10 cellular contexts compared by ENCODE assay signal in genomic region chr19:47020992-47021496, GRCh38. TPM values are rescaled to one million over a fixed set of nuclear protein-coding genes. Genes with fewer than 3 reads are reported as not detected.
A peak's percentile ranks its signal among the peaks of the same experiment; 100 is the strongest.
DNase-seq lines count a peak whose midpoint lies in the region; ATAC-seq, FAIRE-seq and TF ChIP-seq lines count a peak whose summit lies in the region.
"Had no signal": no experiment of that assay in that cellular context is flagged by ENCODE, and none has a peak within 500 bp of the region (broad histone marks: within the 10 kb centered on the region; RNA-seq: fewer than 3 reads in every experiment).

No MANE protein-coding gene starts in this region.

- H3K9me1 ChIP-seq in K562 (ENCODE audit: control insufficient read depth, insufficient read depth, low read length), result no peaks in the 10 kb centered on the region

- H3K36me3 ChIP-seq in ACC112 (ENCODE audit: insufficient read depth, low read length) (no peaks in the 10 kb centered on the region), HCT116 (ENCODE audit: control insufficient read depth in 1 of 2, insufficient read depth in 2 of 2, low read length in 2 of 2) (no peaks in the 10 kb centered on the region), K562 (ENCODE audit: control insufficient read depth, insufficient read depth, low read length) (no peaks in the 10 kb centered on the region), left lung (no peaks in the 10 kb centered on the region), thyroid gland (no peaks in the 10 kb centered on the region)

- intact Hi-C loops in HCT116 (cut with micrococcal nuclease) (no loop called here), K562 (cut with micrococcal nuclease) (no loop called here), left lung (cut with DNase I) (no loop called here), thyroid gland (cut with DNase I) (loop anchor here (5.0 kb wide), 1 partner anchor 101 kb away; no protein-coding TSS in a partner anchor)
- intact Hi-C loops in CD4-positive, alpha-beta T cell (cut with DNase I, micrococcal nuclease), result no loop called here

- DNase-seq in HCT116 (ENCODE audit: low read depth, low spot score) (no peak), K562 (ENCODE audit: extremely low read depth in 1 of 4, low spot score in 3 of 4) (peak; percentile 37 to 73 (median 62)), left lung (peak in 1 of 2 donors; percentile 69), thyroid gland (no peak)
- DNase-seq in CD4-positive, alpha-beta T cell, result no peak
- DNase-seq: NCI-H446 treated with DMSO at 0.1 percent for 48 hours had no signal

- peak overlapping the region; percentile 81 for H3K4me3 ChIP-seq in ACC112 (ENCODE audit: low read depth, low read length)
- peak overlapping the region; percentile 49 to 63 for H3K4me3 ChIP-seq in HCT116 (replicated peaks in 1 of 2; ENCODE audit: low read depth in 1 of 2, low read length in 2 of 2)
- H3K4me3 ChIP-seq in K562, result peak overlapping the region; percentile 38
- peak overlapping the region in 1 of 2 donors; percentile 9 for H3K4me3 ChIP-seq in left lung
- peak overlapping the region in 1 of 3 donors; percentile 19 for H3K4me3 ChIP-seq in thyroid gland (replicated peaks in 1 of 3)

- CTCF ChIA-PET in HCT116 (lab: Charles Lee), result interaction anchor here (1.1 kb wide), 1 partner anchor 8 kb away, joined by 4 read pairs; no protein-coding TSS in a partner anchor
- CTCF ChIA-PET in K562 (lab: Yijun Ruan, JAX; ENCODE audit: low intra/inter-chr PET ratio), result no interaction called here
- CTCF ChIA-PET in CD4-positive, alpha-beta T cell (lab: Charles Lee), result no interaction called here

- H2AFZ ChIP-seq in ACC112 (ENCODE audit: low read length, unreplicated experiment), result no peak overlapping the region
- peak overlapping the region; percentile 78 for H2AFZ ChIP-seq in HCT116 (ENCODE audit: low read depth, low read length, poor library complexity, severe bottlenecking)
- H2AFZ ChIP-seq in K562 (ENCODE audit: low read depth, low read length), result no peak overlapping the region

- peaks cover 10% of the 10 kb centered on the region for H3K4me1 Mint-ChIP-seq in CD4-positive, alpha-beta T cell (ENCODE audit: low read depth)

- H3K27ac ChIP-seq in ACC112 (ENCODE audit: low read depth, low read length) (no peak overlapping the region), HCT116 (ENCODE audit: low read depth, low read length) (no peak overlapping the region; the same call in 1 of the 2 replicates), K562 (ENCODE audit: extremely low read depth, low read depth, low read length) (no peak overlapping the region), left lung (no peak overlapping the region), thyroid gland (no peak overlapping the region)
- H3K27ac ChIP-seq in CD4-positive, alpha-beta T cell (ENCODE audit: low read depth, low read length), result no peak overlapping the region

- POLR2A ChIA-PET in HCT116 (lab: Charles Lee), result interaction anchor here (0.8 to 1.1 kb wide), 2 partner anchors 8 to 92 kb away, joined by 3 read pairs; partner anchors contain the start of gene ZC3H4
- POLR2A ChIA-PET in K562 (lab: Yijun Ruan, JAX), result interaction anchor here (0.6 kb wide), 1 partner anchor 262 kb away, joined by 4 read pairs; no protein-coding TSS in a partner anchor
- POLR2A ChIA-PET in CD4-positive, alpha-beta T cell (lab: Charles Lee), result no interaction called here

- no peaks in the 10 kb centered on the region for H3K79me2 ChIP-seq in ACC112 (ENCODE audit: control insufficient read depth, insufficient read depth, low read length, unreplicated experiment)
- no peaks in the 10 kb centered on the region for H3K79me2 ChIP-seq in HCT116 (ENCODE audit: insufficient read depth, low read length)
- H3K79me2 ChIP-seq in K562 (ENCODE audit: control insufficient read depth, insufficient read depth, low read length), result no peaks in the 10 kb centered on the region

- RAD21 ChIA-PET in HCT116 (lab: Charles Lee; ENCODE audit: low non-redundant PET in 1 of 2, low total read pairs in 2 of 2, uncharacterized antibody in 2 of 2, unreplicated experiment in 2 of 2), result no interaction called here

- 3% methylated on average over 17 of the region's 37 CpGs for WGBS in K562 (ENCODE audit: insufficient coverage, low coverage, missing lambda C conversion rate)
- WGBS in thyroid gland, 2 donors, result 3% methylated on average over 9 of the region's 37 CpGs

- H3K27me3 Mint-ChIP-seq in CD4-positive, alpha-beta T cell, result peaks cover 63% of the 10 kb centered on the region

- no peaks in the 10 kb centered on the region for H3K9me3 Mint-ChIP-seq in CD4-positive, alpha-beta T cell

- no peaks in the 10 kb centered on the region for H3K9me2 ChIP-seq in HCT116 (ENCODE audit: insufficient read depth)

- H4K20me1 ChIP-seq in HCT116 (ENCODE audit: insufficient read depth) (no peaks in the 10 kb centered on the region), K562 (replicated peaks; ENCODE audit: control insufficient read depth, insufficient read depth, low read length) (no peaks in the 10 kb centered on the region)

- in situ Hi-C loops in K562 (cut with MboI), result no loop called here

- H3K4me3 Mint-ChIP-seq in CD4-positive, alpha-beta T cell, result no peak overlapping the region

- H3K27ac Mint-ChIP-seq in CD4-positive, alpha-beta T cell, result no peak overlapping the region

- TF ChIP-seq POLR2A in HCT116 (IDR thresholded peaks at IDR 0.05; ENCODE audit: borderline replicate concordance, extremely low read depth, insufficient read depth, insufficient read length), result no peak
- no peak for TF ChIP-seq POLR2A in K562 (conservative IDR thresholded peaks at IDR 0.05)
- no peak for TF ChIP-seq POLR2A in thyroid gland (IDR thresholded peaks at IDR 0.05)

- TF ChIP-seq RAD21 in HCT116 (IDR thresholded peaks at IDR 0.05; ENCODE audit: low read depth) (no peak), K562 (CRISPR knock-in tag; conservative IDR thresholded peaks at IDR 0.05 in 1 of 2, IDR thresholded peaks at IDR 0.05 in 1 of 2) (no peak)

- H3K36me3 Mint-ChIP-seq in CD4-positive, alpha-beta T cell (ENCODE audit: low read depth), result no peaks in the 10 kb centered on the region

- H3K27me3 ChIP-seq in ACC112 (ENCODE audit: insufficient read depth, low read length), result no peaks in the 10 kb centered on the region
- H3K27me3 ChIP-seq in HCT116 (ENCODE audit: insufficient read depth, low read length), result no peaks in the 10 kb centered on the region
- H3K27me3 ChIP-seq in K562 (ENCODE audit: control insufficient read depth in 2 of 2, insufficient read depth in 2 of 2, low read length in 2 of 2), result peaks cover 19 to 33% of the 10 kb centered on the region in 2 experiments
- H3K27me3 ChIP-seq in left lung, result peaks cover 57 to 84% of the 10 kb centered on the region in 2 donors
- H3K27me3 ChIP-seq in thyroid gland, result peaks cover 33% of the 10 kb centered on the region
- peaks cover 55% of the 10 kb centered on the region for H3K27me3 ChIP-seq in CD4-positive, alpha-beta T cell (ENCODE audit: control insufficient read depth, insufficient read depth, low read length)

- peak overlapping the region; percentile 95 for H3K4me2 ChIP-seq in HCT116 (ENCODE audit: low read length)
- peak overlapping the region; percentile 37; the same call in 1 of the 2 replicates for H3K4me2 ChIP-seq in K562 (ENCODE audit: insufficient read depth, low read length)

- H3K9ac ChIP-seq in HCT116 (ENCODE audit: low read length) (peak overlapping the region; percentile 53), K562 (ENCODE audit: insufficient read depth in 1 of 2, low read depth in 2 of 2, low read length in 2 of 2) (peak overlapping the region in 1 of 2 experiments; percentile 87; a peak in 2 of 4 replicates)

- BruUV-seq in HCT116 (replicated peaks; lab: Mats Ljungman, UMichigan) (no TSS peak), K562 (replicated peaks; lab: Mats Ljungman, UMichigan) (no TSS peak)

- TF ChIP-seq EP300 in K562 (IDR thresholded peaks at IDR 0.05; ENCODE audit: low read length), result no peak

- peak; percentile 62 for ATAC-seq in HCT116
- ATAC-seq in K562, result peak; percentile 20
- peak; percentile 17 for ATAC-seq in left lung
- no peak for ATAC-seq in GM19351 (IDR thresholded peaks at IDR 0.05; ENCODE audit: unreplicated experiment)
- no peak for ATAC-seq in GM21825 (IDR thresholded peaks at IDR 0.05; ENCODE audit: unreplicated experiment)
- no peak for ATAC-seq in CD4-positive, alpha-beta T cell (ENCODE audit: poor library complexity)

- TF ChIP-seq CTCF in HCT116 (IDR thresholded peaks at IDR 0.05 in 2 of 3, conservative IDR thresholded peaks at IDR 0.05 in 1 of 3; ENCODE audit: borderline replicate concordance in 1 of 3, insufficient read depth in 1 of 3, low read depth in 2 of 3, low read length in 2 of 3) (no peak), K562 (IDR thresholded peaks at IDR 0.05 in 2 of 3, conservative IDR thresholded peaks at IDR 0.05 in 1 of 3; ENCODE audit: insufficient read depth in 2 of 3, low read depth in 1 of 3, low read length in 3 of 3) (no peak), left lung (IDR thresholded peaks at IDR 0.05) (no peak), thyroid gland (IDR thresholded peaks at IDR 0.05) (no peak)
- no peak for TF ChIP-seq CTCF in CD4-positive, alpha-beta T cell (IDR thresholded peaks at IDR 0.05)

- H3K9me3 ChIP-seq in HCT116 (ENCODE audit: control insufficient read depth in 1 of 2, insufficient read depth in 1 of 2, low read depth in 1 of 2, low read length in 2 of 2) (no peaks in the 10 kb centered on the region), K562 (replicated peaks; ENCODE audit: control insufficient read depth, insufficient read depth, low read depth, low read length) (no peaks in the 10 kb centered on the region), left lung (no peaks in the 10 kb centered on the region), thyroid gland (no peaks in the 10 kb centered on the region)
- H3K9me3 ChIP-seq in CD4-positive, alpha-beta T cell (ENCODE audit: control insufficient read depth, low read length), result no peaks in the 10 kb centered on the region

- FAIRE-seq in K562 (lab: Jason Lieb, UNC), result peak; percentile 46

- H3K4me1 ChIP-seq in ACC112 (ENCODE audit: control insufficient read depth, insufficient read depth, low read length, unreplicated experiment) (peaks cover 3% of the 10 kb centered on the region), HCT116 (ENCODE audit: control insufficient read depth in 1 of 2, insufficient read depth in 2 of 2, low read length in 2 of 2) (peaks cover 3 to 15% of the 10 kb centered on the region in 2 experiments; a peak in 3 of 4 replicates), K562 (replicated peaks in 1 of 2; ENCODE audit: control insufficient read depth in 2 of 2, insufficient read depth in 2 of 2, low read length in 2 of 2) (peaks cover 0 to 40% of the 10 kb centered on the region in 2 experiments; a peak in 3 of 5 replicates), left lung (peaks cover 14 to 24% of the 10 kb centered on the region in 2 donors), thyroid gland (peaks cover 7 to 30% of the 10 kb centered on the region in 2 donors)

RNA-seq across cellular contexts. Expression of gene NPAS1, which starts 1.4 kb away (rescaled TPM):
- 4.6 TPM for total RNA-seq in HCT116 (2021; ENCODE audit: unreplicated experiment)
- polyA plus RNA-seq in HCT116 (2012), result 2.6 and 2.9 TPM in 2 replicates
- total RNA-seq in K562 (2011; cell fraction: chromatin; rRNA removed; ENCODE audit: low replicate concordance), result 1.2 and 8.1 TPM in 2 replicates
- total RNA-seq in K562 (2011; cell fraction: nucleolus; rRNA removed), result 4.9 and 6.5 TPM in 2 replicates
- total RNA-seq in K562 (2011; cell fraction: nucleoplasm; rRNA removed), result 2.3 and 3.4 TPM in 2 replicates
- total RNA-seq in K562 (2014; rRNA removed), result 1.2 and 2.0 TPM in 2 replicates
- 0.13 and 0.58 TPM in 2 replicates for total RNA-seq in K562 (2014; rRNA removed; fragmentation: Illumina TruSeq; extraction: Trizol)
- 2.5 and 2.9 TPM in 2 replicates for total RNA-seq in K562 (2015; rRNA removed; fragmentation: Illumina TruSeq; extraction: Trizol)
- total RNA-seq in K562 (2021), result 5.2 and 5.3 TPM in 2 replicates
- 1.6 and 2.4 TPM in 2 replicates for polyA plus RNA-seq in K562 (2011; rRNA removed)
- polyA plus RNA-seq in K562 (2011; cell fraction: cytosol; rRNA removed), result 3.2 and 9.4 TPM in 2 replicates
- polyA plus RNA-seq in K562 (2011; cell fraction: nucleus; rRNA removed), result 6.0 and 12.1 TPM in 2 replicates
- 6.3 and 16.7 TPM in 2 replicates for polyA plus RNA-seq in K562 (2012)
- polyA plus RNA-seq in K562 (2014; fragmentation: Illumina TruSeq; extraction: Trizol), result 1.2 and 3.2 TPM in 2 replicates
- polyA plus RNA-seq in K562 (2014; fragmentation: Nextera tagmentation; extraction: Ambion mirVana), result not detected
- 3.0 and 4.6 TPM in 2 replicates for polyA plus RNA-seq in K562 (2014; rRNA removed)
- 0.39 and 0.77 TPM in 2 replicates for polyA minus RNA-seq in K562 (2011; rRNA and poly(A)+ RNA removed)
- polyA minus RNA-seq in K562 (2011; cell fraction: cytosol; rRNA and poly(A)+ RNA removed), result 2.5 and 3.5 TPM in 2 replicates
- 2.0 and 2.9 TPM in 2 replicates for polyA minus RNA-seq in K562 (2011; cell fraction: nucleus; rRNA and poly(A)+ RNA removed)
- total RNA-seq in left lung, result under 1 TPM; 0.50 to 0.70 TPM
- total RNA-seq in thyroid gland, result under 1 TPM in 2 of 4 donors, not detected in 2; 0.56 to 0.71 TPM
- total RNA-seq in CD4-positive, alpha-beta T cell, result 1 to 10 TPM; 1.1 to 2.1 TPM
- total RNA-seq: liver had no signal

RNA-seq across cellular contexts. Expression of gene TMEM160, which starts 27.4 kb away (rescaled TPM):
- total RNA-seq in HCT116 (2021; ENCODE audit: unreplicated experiment), result 49.4 TPM
- 29.9 and 30.8 TPM in 2 replicates for polyA plus RNA-seq in HCT116 (2012)
- total RNA-seq in K562 (2011; cell fraction: chromatin; rRNA removed; ENCODE audit: low replicate concordance), result 1.5 and 6.1 TPM in 2 replicates
- total RNA-seq in K562 (2011; cell fraction: nucleolus; rRNA removed), result 30.7 and 31.5 TPM in 2 replicates
- total RNA-seq in K562 (2011; cell fraction: nucleoplasm; rRNA removed), result 10.5 and 11.2 TPM in 2 replicates
- total RNA-seq in K562 (2014; rRNA removed), result 95.2 and 166 TPM in 2 replicates
- 0.64 and 2.4 TPM in 2 replicates for total RNA-seq in K562 (2014; rRNA removed; fragmentation: Illumina TruSeq; extraction: Trizol)
- 2.4 and 4.4 TPM in 2 replicates for total RNA-seq in K562 (2015; rRNA removed; fragmentation: Illumina TruSeq; extraction: Trizol)
- total RNA-seq in K562 (2021), result 77.6 and 79.5 TPM in 2 replicates
- 8.7 and 14.0 TPM in 2 replicates for polyA plus RNA-seq in K562 (2011; rRNA removed)
- polyA plus RNA-seq in K562 (2011; cell fraction: cytosol; rRNA removed), result 44.0 and 160 TPM in 2 replicates
- 12.9 and 22.9 TPM in 2 replicates for polyA plus RNA-seq in K562 (2011; cell fraction: nucleus; rRNA removed)
- polyA plus RNA-seq in K562 (2012), result 30.2 and 35.3 TPM in 2 replicates
- 1.4 TPM in 1 of 2 replicates, not detected in the other for polyA plus RNA-seq in K562 (2014; fragmentation: Illumina TruSeq; extraction: Trizol)
- under 1 TPM; 0.10 to 0.25 TPM for polyA plus RNA-seq in K562 (2014; fragmentation: Nextera tagmentation; extraction: Ambion mirVana)
- polyA plus RNA-seq in K562 (2014; rRNA removed), result 85.9 and 90.7 TPM in 2 replicates
- polyA minus RNA-seq in K562 (2011; rRNA and poly(A)+ RNA removed), result 0.69 and 0.74 TPM in 2 replicates
- 9.9 and 19.5 TPM in 2 replicates for polyA minus RNA-seq in K562 (2011; cell fraction: cytosol; rRNA and poly(A)+ RNA removed)
- polyA minus RNA-seq in K562 (2011; cell fraction: nucleus; rRNA and poly(A)+ RNA removed), result 7.0 and 7.9 TPM in 2 replicates
- total RNA-seq in left lung, result 10 to 100 TPM; 31.6 to 33.5 TPM
- 100 to 1,000 TPM in 1 of 4 donors, 10 to 100 TPM in 3; 45.1 to 100 (median 67.2) TPM for total RNA-seq in thyroid gland
- 10 to 100 TPM; 18.0 to 18.1 TPM for total RNA-seq in CD4-positive, alpha-beta T cell

Comparison
In these comparisons a context has a peak if more than half of its experiments do, and no peak if none do; other contexts are left out.
1. ATAC-seq: peak in HCT116 (single experiment), K562 (single experiment) and left lung (single experiment); none in GM19351 (single experiment), GM21825 (single experiment) and CD4-positive, alpha-beta T cell (single experiment).
2. DNase-seq: peak in K562 (4 of 4); none in HCT116 (single experiment), thyroid gland (0 of 2) and CD4-positive, alpha-beta T cell (0 of 10).